14 cellular contexts compared by ENCODE assay signal in the genomic region with DNA sequence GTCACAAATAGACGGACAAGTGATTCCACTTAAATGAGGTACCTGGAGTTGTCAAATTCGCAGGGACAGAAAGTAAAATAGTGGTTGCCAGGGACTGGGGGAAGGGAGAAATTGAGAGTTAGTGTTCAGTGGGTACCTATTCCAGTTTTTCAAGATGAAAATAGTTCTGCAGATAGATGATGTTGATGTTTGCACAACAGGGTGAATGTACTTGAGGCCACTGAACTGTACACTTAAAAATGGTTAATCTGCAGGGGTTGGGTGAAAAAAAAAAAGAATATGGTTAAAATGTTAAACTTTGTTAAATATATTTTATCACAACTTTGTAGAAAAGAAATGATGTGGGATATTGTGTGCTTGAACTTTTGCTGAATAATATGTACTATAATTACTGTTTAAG.
DNase-seq lines count a peak whose midpoint lies in the region; ATAC-seq and TF ChIP-seq lines count a peak whose summit lies in the region.
"Had no signal": no experiment of that assay in that cellular context is flagged by ENCODE, and none has a peak within 500 bp of the region (broad histone marks: within the 10 kb centered on the region; RNA-seq: fewer than 3 reads in every experiment).

No MANE protein-coding gene starts in this region.

- intact Hi-C loops in uterus (cut with DNase I; ENCODE audit: low total_unique reads), result no loop called here

- peak overlapping the region; percentile 83 to 84 for H3K27ac Mint-ChIP-seq in stimulated activated naive CD8-positive, alpha-beta T cell treated with anti-CD3 and anti-CD28 coated beads, Interleukin-15, amount 100 ng/mL, for 72 hours
- H3K27ac Mint-ChIP-seq in WTC11, result peak overlapping the region; percentile 18; the same call in 1 of the 2 replicates
- H3K27ac Mint-ChIP-seq in naive B cell, result peak overlapping the region; percentile 4 to 92 (median 78)

- no peak overlapping the region for H3K4me3 Mint-ChIP-seq in stimulated activated naive CD8-positive, alpha-beta T cell treated with anti-CD3 and anti-CD28 coated beads, Interleukin-15, amount 100 ng/mL, for 72 hours
- H3K4me3 Mint-ChIP-seq in WTC11 (no peak overlapping the region), naive B cell (no peak overlapping the region)

- no peaks in the 10 kb centered on the region for H3K9me3 Mint-ChIP-seq in stimulated activated naive CD8-positive, alpha-beta T cell treated with anti-CD3 and anti-CD28 coated beads, Interleukin-15, amount 100 ng/mL, for 72 hours
- H3K9me3 Mint-ChIP-seq in WTC11 (no peaks in the 10 kb centered on the region), naive B cell (peaks cover 0 to 2% (median 0%) of the 10 kb centered on the region in 7 donors)

- peaks cover 89% of the 10 kb centered on the region for H3K4me1 Mint-ChIP-seq in stimulated activated naive CD8-positive, alpha-beta T cell treated with anti-CD3 and anti-CD28 coated beads, Interleukin-15, amount 100 ng/mL, for 72 hours
- H3K4me1 Mint-ChIP-seq in WTC11 (peaks cover 41% of the 10 kb centered on the region), naive B cell (peaks cover 56 to 90% (median 77%) of the 10 kb centered on the region in 3 donors)

- DNase-seq in stimulated activated naive CD8-positive, alpha-beta T cell treated with anti-CD3 and anti-CD28 coated beads, Interleukin-15, amount 100 ng/mL, for 72 hours, result no peak
- DNase-seq in stimulated activated naive CD8-positive, alpha-beta T cell treated with anti-CD3 and anti-CD28 coated beads, Interleukin-15, Interleukin-2, amounts not matched to agents 100 U/mL and 50 U/mL, for 24 hours, result no peak
- DNase-seq in WTC11 (ENCODE audit: low spot score) (no peak), naive B cell (no peak), uterus (no peak)
- DNase-seq in central memory CD4-positive, alpha-beta T cell, result no peak
- DNase-seq: COR-L47, H7, MM.1S, NCI-H1105, NCI-H187, NCI-H774, SHP77 had no signal

- H3K36me3 Mint-ChIP-seq in WTC11, result no peaks in the 10 kb centered on the region
- H3K36me3 Mint-ChIP-seq in naive B cell, result peaks cover 0 to 19% of the 10 kb centered on the region in 2 donors

- POLR2A ChIA-PET in WTC11 (lab: Charles Lee), result no interaction called here

- H3K4me3 ChIP-seq in uterus, result no peak overlapping the region

- ATAC-seq in stimulated activated naive CD8-positive, alpha-beta T cell treated with anti-CD3 and anti-CD28 coated beads, Interleukin-15, amount 100 ng/mL, for 72 hours, result no peak
- no peak for ATAC-seq in stimulated activated naive CD8-positive, alpha-beta T cell treated with anti-CD3 and anti-CD28 coated beads, Interleukin-15, Interleukin-2, amounts not matched to agents 100 U/mL and 50 U/mL, for 24 hours
- no peak for ATAC-seq in WTC11
- ATAC-seq in naive B cell (ENCODE audit: low read depth in 2 of 2), result no peak
- no peak for ATAC-seq in GM19467 (IDR thresholded peaks at IDR 0.05; ENCODE audit: unreplicated experiment)

- no peaks in the 10 kb centered on the region for H3K27me3 Mint-ChIP-seq in stimulated activated naive CD8-positive, alpha-beta T cell treated with anti-CD3 and anti-CD28 coated beads, Interleukin-15, amount 100 ng/mL, for 72 hours
- H3K27me3 Mint-ChIP-seq in WTC11 (ENCODE audit: low read depth) (no peaks in the 10 kb centered on the region), naive B cell (no peaks in the 10 kb centered on the region)

- CTCF ChIA-PET in WTC11 (lab: Charles Lee), result no interaction called here

- H3K4me1 ChIP-seq in uterus, result no peaks in the 10 kb centered on the region

- no peak for TF ChIP-seq POLR2A in uterus (IDR thresholded peaks at IDR 0.05)

- H3K27ac ChIP-seq in uterus, result no peak overlapping the region

- no peaks in the 10 kb centered on the region for H3K27me3 ChIP-seq in uterus

- H3K36me3 ChIP-seq in uterus, result no peaks in the 10 kb centered on the region

- no peaks in the 10 kb centered on the region for H3K9me3 ChIP-seq in uterus

- no peak for TF ChIP-seq CTCF in WTC11 (IDR thresholded peaks at IDR 0.05)
- no peak for TF ChIP-seq CTCF in uterus (IDR thresholded peaks at IDR 0.05)

TF ChIP-seq in WTC11, 78 proteins besides CTCF, POLR2A, EP300 and RAD21:
- no peak for TF ChIP-seq ZNF396 (CRISPR knock-in tag; IDR thresholded peaks at IDR 0.05; ENCODE audit: borderline replicate concordance)
TF ChIP-seq in WTC11: peak in this region for 0.

Comparison
In these comparisons a context has a peak if more than half of its experiments do, and no peak if none do; other contexts are left out.
1. H3K27ac Mint-ChIP-seq: peak in every context shown above with its lines; median percentile 84 in stimulated activated naive CD8-positive, alpha-beta T cell treated with anti-CD3 and anti-CD28 coated beads, Interleukin-15, amount 100 ng/mL, for 72 hours; 78 in naive B cell; 18 in WTC11.